In genomic region chr5:133428072-133428660, GRCh38 we compare ENCODE assay signal across 18 cellular contexts.
DNase-seq lines count a peak whose midpoint lies in the region; ATAC-seq lines count a peak whose summit lies in the region.
"Had no signal": no experiment of that assay in that cellular context is flagged by ENCODE, and none has a peak within 500 bp of the region (broad histone marks: within the 10 kb centered on the region; RNA-seq: fewer than 3 reads in every experiment).

No MANE protein-coding gene starts in this region.

- no peaks in the 10 kb centered on the region for H3K9me3 ChIP-seq in neuronal stem cell (replicated peaks in 1 of 2; ENCODE audit: control insufficient read depth in 2 of 2, insufficient read depth in 1 of 2, low read depth in 1 of 2, low read length in 2 of 2)

- in situ Hi-C loops in G401 (cut with HindIII; ENCODE audit: low sequenced_read_pairs) = no loop called here

- H3K27ac ChIP-seq in neuronal stem cell (replicated peaks; ENCODE audit: low read length) = no peak overlapping the region
- H3K27ac ChIP-seq: HL-60, SK-N-MC had no signal

- no peak overlapping the region for H3K4me3 ChIP-seq in neuronal stem cell (ENCODE audit: low read length in 2 of 2)
- H3K4me3 ChIP-seq: GM12878, SK-N-MC had no signal

- H2BK12ac ChIP-seq in neuronal stem cell (ENCODE audit: low read length) = peak overlapping the region; percentile 48

- no peak overlapping the region for H3K14ac ChIP-seq in neuronal stem cell (ENCODE audit: low read length)

- DNase-seq in NCI-H2171 treated with DMSO at 0.1 percent for 48 hours (lab: John Stamatoyannopoulos, UW) (peak; percentile 18), NCI-H2171 (lab: John Stamatoyannopoulos, UW) (no peak), G401 (ENCODE audit: low spot score) (peak; percentile 76), cerebellum (ENCODE audit: low spot score) (peak; percentile 27), neuronal stem cell (ENCODE audit: low spot score) (no peak), NCI-H2081 treated with DMSO at 0.1 percent for 48 hours (lab: John Stamatoyannopoulos, UW) (no peak)
- DNase-seq: Calu3, GDM1, NCI-H1092 treated with DMSO at 0.1 percent for 48 hours, NCI-H1436, NCI-H187, NCI-H226, NCI-H510A, SIG-M5 had no signal

- H2AK5ac ChIP-seq in neuronal stem cell (ENCODE audit: low read depth, low read length) = peak overlapping the region; percentile 83

- ATAC-seq in GM21528 (IDR thresholded peaks at IDR 0.05; ENCODE audit: low FRiP score, unreplicated experiment) = no peak
- ATAC-seq: GM12878 had no signal

- peak overlapping the region; percentile 76 for H4K91ac ChIP-seq in neuronal stem cell (ENCODE audit: low read depth, low read length, poor library complexity)

- no peak overlapping the region for H3K23ac ChIP-seq in neuronal stem cell (ENCODE audit: low read depth, low read length, poor library complexity)

- H2AFZ ChIP-seq in neuronal stem cell (ENCODE audit: low read length) = no peak overlapping the region

- no peaks in the 10 kb centered on the region for H3K79me1 ChIP-seq in neuronal stem cell (ENCODE audit: low read depth, low read length)

- WGBS in neuronal stem cell (ENCODE audit: extremely low coverage in 2 of 2, insufficient read length in 2 of 2, insufficient replicate concordance in 1 of 2), 2 donors = no CpG with 5 or more reads among the region's 4 CpGs

- H3K4me2 ChIP-seq in neuronal stem cell (ENCODE audit: insufficient read depth, low read length, poor library complexity, severe bottlenecking) = no peak overlapping the region

- H3K27me3 ChIP-seq in neuronal stem cell (ENCODE audit: control insufficient read depth in 3 of 3, insufficient read depth in 3 of 3, low read depth in 1 of 3, low read length in 3 of 3) = peaks cover 0 to 28% (median 0%) of the 10 kb centered on the region in 3 experiments

- no peak overlapping the region for H3K9ac ChIP-seq in neuronal stem cell (ENCODE audit: low read depth, low read length, poor library complexity)

- H3K4ac ChIP-seq in neuronal stem cell (ENCODE audit: low read length) = no peak overlapping the region

- H2BK15ac ChIP-seq in neuronal stem cell (ENCODE audit: low read length) = no peak overlapping the region

- peak overlapping the region; percentile 86 for H3K18ac ChIP-seq in neuronal stem cell (ENCODE audit: low read length)

- peak overlapping the region; percentile 29 for H4K8ac ChIP-seq in neuronal stem cell (ENCODE audit: low read depth, low read length)

- H3K36me3 ChIP-seq in neuronal stem cell (replicated peaks in 1 of 2; ENCODE audit: control insufficient read depth in 2 of 2, insufficient read depth in 2 of 2, low read length in 2 of 2) = no peaks in the 10 kb centered on the region

- no peak overlapping the region for H2BK120ac ChIP-seq in neuronal stem cell (ENCODE audit: low read depth, low read length)

- H3K4me1 ChIP-seq in neuronal stem cell (ENCODE audit: control insufficient read depth in 2 of 2, insufficient read depth in 1 of 2, low read depth in 1 of 2, low read length in 2 of 2) = peaks cover 3 to 39% of the 10 kb centered on the region in 2 donors

- H2BK5ac ChIP-seq in neuronal stem cell (ENCODE audit: low read length) = no peak overlapping the region

Comparison
In these comparisons a context has a peak if more than half of its experiments do, and no peak if none do; other contexts are left out.
1. DNase-seq: peak in NCI-H2171 treated with DMSO at 0.1 percent for 48 hours (single experiment), G401 (single experiment) and cerebellum (single experiment); none in NCI-H2171 (single experiment), neuronal stem cell (single experiment) and NCI-H2081 treated with DMSO at 0.1 percent for 48 hours (single experiment).